7 cellular contexts compared by ENCODE assay signal in genomic region chr4:919007-919680, GRCh38. TPM values are rescaled to one million over a fixed set of nuclear protein-coding genes. Genes with fewer than 3 reads are reported as not detected.
DNase-seq lines count a peak whose midpoint lies in the region; ATAC-seq and TF ChIP-seq lines count a peak whose summit lies in the region.
"Not testable (repeated sequence)": the region's sequence is repeated elsewhere in the genome, so short reads cannot be mapped to it uniquely, and the experiment has no call there.

No MANE protein-coding gene starts in this region.

- H3K4me1 ChIP-seq in GM23338 (ENCODE audit: insufficient read depth); lower lobe of right lung; neuronal stem cell (ENCODE audit: control insufficient read depth in 2 of 2, insufficient read depth in 1 of 2, low read depth in 1 of 2, low read length in 2 of 2): not testable (repeated sequence)

- H3K27me3 ChIP-seq in GM23338 (ENCODE audit: insufficient read depth); lower lobe of right lung (ENCODE audit: low read depth); neuronal stem cell (ENCODE audit: control insufficient read depth in 3 of 3, insufficient read depth in 3 of 3, low read depth in 1 of 3, low read length in 3 of 3): not testable (repeated sequence)

- H3K23ac ChIP-seq in neuronal stem cell (ENCODE audit: low read depth, low read length, poor library complexity), result not testable (repeated sequence)

- H4K20me1 ChIP-seq in GM23338 (replicated peaks; ENCODE audit: insufficient read depth), result peaks cover 47% of the 10 kb centered on the region; the same call in 1 of the 2 replicates

- not testable (repeated sequence) for H2AK5ac ChIP-seq in neuronal stem cell (ENCODE audit: low read depth, low read length)

- H3F3A ChIP-seq in GM23338 (replicated peaks; ENCODE audit: low read depth), result not testable (repeated sequence)

- not testable (repeated sequence) for H2BK120ac ChIP-seq in neuronal stem cell (ENCODE audit: low read depth, low read length)

- DNase-seq in GM23338 (ENCODE audit: low spot score); neuronal stem cell (ENCODE audit: low spot score); stimulated activated effector memory CD8-positive, alpha-beta T cell treated with anti-CD3 and anti-CD28 coated beads, Interleukin-12 subunit alpha, Interleukin-12 subunit beta, amount 100 ng/mL, for 72 hours (ENCODE audit: low spot score in 2 of 2): not testable (repeated sequence)
- peak; percentile 0 for DNase-seq in activated CD4-positive, alpha-beta T cell treated with anti-CD3 and anti-CD28 coated beads for 36 hours
- peak in 1 of 2 donors; percentile 46 for DNase-seq in activated naive CD4-positive, alpha-beta T cell treated with anti-CD3 and anti-CD28 coated beads, Interleukin-2, amount 50 U/mL, for 72 hours (ENCODE audit: low spot score in 2 of 2)
- peak; percentile 9 for DNase-seq in Right ventricle myocardium inferior (ENCODE audit: missing footprints)
- DNase-seq in lower lobe of right lung, result peak; percentile 28

- peaks cover 13% of the 10 kb centered on the region for H3K79me1 ChIP-seq in neuronal stem cell (ENCODE audit: low read depth, low read length)

- not testable (repeated sequence) for H3K9me2 ChIP-seq in GM23338 (ENCODE audit: insufficient read depth)

- H3K36me3 ChIP-seq in GM23338 (ENCODE audit: insufficient read depth); lower lobe of right lung; neuronal stem cell (replicated peaks in 1 of 2; ENCODE audit: control insufficient read depth in 2 of 2, insufficient read depth in 2 of 2, low read length in 2 of 2): not testable (repeated sequence)

- not testable (repeated sequence) for H3K9me3 ChIP-seq in lower lobe of right lung; neuronal stem cell (replicated peaks in 1 of 2; ENCODE audit: control insufficient read depth in 2 of 2, insufficient read depth in 1 of 2, low read depth in 1 of 2, low read length in 2 of 2)

- H3K9me3 Mint-ChIP-seq in GM23338; activated CD4-positive, alpha-beta T cell treated with anti-CD3 and anti-CD28 coated beads for 36 hours (ENCODE audit: low read depth); stimulated activated effector memory CD8-positive, alpha-beta T cell treated with anti-CD3 and anti-CD28 coated beads, Interleukin-12 subunit alpha, Interleukin-12 subunit beta, amount 100 ng/mL, for 72 hours: not testable (repeated sequence)
- peaks cover 8 to 16% of the 10 kb centered on the region in 2 donors for H3K9me3 Mint-ChIP-seq in activated naive CD4-positive, alpha-beta T cell treated with anti-CD3 and anti-CD28 coated beads, Interleukin-2, amount 50 U/mL, for 72 hours

- H3K4me3 Mint-ChIP-seq in GM23338; activated CD4-positive, alpha-beta T cell treated with anti-CD3 and anti-CD28 coated beads for 36 hours; stimulated activated effector memory CD8-positive, alpha-beta T cell treated with anti-CD3 and anti-CD28 coated beads, Interleukin-12 subunit alpha, Interleukin-12 subunit beta, amount 100 ng/mL, for 72 hours: not testable (repeated sequence)

- not testable (repeated sequence) for H2AFZ ChIP-seq in GM23338; neuronal stem cell (ENCODE audit: low read length)

- H3K9ac ChIP-seq in neuronal stem cell (ENCODE audit: low read depth, low read length, poor library complexity), result not testable (repeated sequence)

- H3K4me1 Mint-ChIP-seq in GM23338, result not testable (repeated sequence)
- peaks cover 64% of the 10 kb centered on the region for H3K4me1 Mint-ChIP-seq in activated CD4-positive, alpha-beta T cell treated with anti-CD3 and anti-CD28 coated beads for 36 hours
- H3K4me1 Mint-ChIP-seq in stimulated activated effector memory CD8-positive, alpha-beta T cell treated with anti-CD3 and anti-CD28 coated beads, Interleukin-12 subunit alpha, Interleukin-12 subunit beta, amount 100 ng/mL, for 72 hours, result peaks cover 70% of the 10 kb centered on the region

- H3K4me3 ChIP-seq in GM23338; lower lobe of right lung; neuronal stem cell (ENCODE audit: low read length in 2 of 2): not testable (repeated sequence)

- not testable (repeated sequence) for H3K4me2 ChIP-seq in GM23338; neuronal stem cell (ENCODE audit: insufficient read depth, low read length, poor library complexity, severe bottlenecking)

- peak overlapping the region; percentile 27 for H3K18ac ChIP-seq in neuronal stem cell (ENCODE audit: low read length)

- not testable (repeated sequence) for H3K27ac ChIP-seq in GM23338 (ENCODE audit: low read depth); lower lobe of right lung; neuronal stem cell (replicated peaks; ENCODE audit: low read length)

- intact Hi-C loops in activated CD4-positive, alpha-beta T cell treated with anti-CD3 and anti-CD28 coated beads for 36 hours (cut with DNase I, micrococcal nuclease); Right ventricle myocardium inferior (cut with DNase I); lower lobe of right lung (cut with DNase I): not testable (repeated sequence)

- not testable (repeated sequence) for H4K8ac ChIP-seq in neuronal stem cell (ENCODE audit: low read depth, low read length)

- H3K36me3 Mint-ChIP-seq in GM23338 (ENCODE audit: low read depth), result not testable (repeated sequence)
- H3K36me3 Mint-ChIP-seq in activated CD4-positive, alpha-beta T cell treated with anti-CD3 and anti-CD28 coated beads for 36 hours (ENCODE audit: low read depth), result peaks cover 32% of the 10 kb centered on the region
- peaks cover 9 to 41% of the 10 kb centered on the region in 2 donors for H3K36me3 Mint-ChIP-seq in activated naive CD4-positive, alpha-beta T cell treated with anti-CD3 and anti-CD28 coated beads, Interleukin-2, amount 50 U/mL, for 72 hours
- H3K36me3 Mint-ChIP-seq in stimulated activated effector memory CD8-positive, alpha-beta T cell treated with anti-CD3 and anti-CD28 coated beads, Interleukin-12 subunit alpha, Interleukin-12 subunit beta, amount 100 ng/mL, for 72 hours, result peaks cover 12% of the 10 kb centered on the region

- CTCF ChIA-PET in activated CD4-positive, alpha-beta T cell treated with anti-CD3 and anti-CD28 coated beads for 36 hours (lab: Charles Lee), result not testable (repeated sequence)

- not testable (repeated sequence) for H2BK12ac ChIP-seq in neuronal stem cell (ENCODE audit: low read length)

- ATAC-seq in GM23338; activated CD4-positive, alpha-beta T cell treated with anti-CD3 and anti-CD28 coated beads for 36 hours; activated naive CD4-positive, alpha-beta T cell treated with anti-CD3 and anti-CD28 coated beads, Interleukin-2, amount 50 U/mL, for 72 hours; Right ventricle myocardium inferior; lower lobe of right lung; stimulated activated effector memory CD8-positive, alpha-beta T cell treated with anti-CD3 and anti-CD28 coated beads, Interleukin-12 subunit alpha, Interleukin-12 subunit beta, amount 100 ng/mL, for 72 hours: not testable (repeated sequence)

- H4K91ac ChIP-seq in neuronal stem cell (ENCODE audit: low read depth, low read length, poor library complexity), result not testable (repeated sequence)

- not testable (repeated sequence) for H3K14ac ChIP-seq in neuronal stem cell (ENCODE audit: low read length)

- H2BK5ac ChIP-seq in neuronal stem cell (ENCODE audit: low read length), result peak overlapping the region; percentile 53

- peaks cover 90% of the 10 kb centered on the region for H3K79me2 ChIP-seq in GM23338 (replicated peaks; ENCODE audit: insufficient read depth)

- not testable (repeated sequence) for H2BK15ac ChIP-seq in neuronal stem cell (ENCODE audit: low read length)

- H3K4ac ChIP-seq in neuronal stem cell (ENCODE audit: low read length), result not testable (repeated sequence)

- not testable (repeated sequence) for H3K27me3 Mint-ChIP-seq in GM23338 (ENCODE audit: insufficient read depth, low read depth, poor library complexity); activated CD4-positive, alpha-beta T cell treated with anti-CD3 and anti-CD28 coated beads for 36 hours

- POLR2A ChIA-PET in activated CD4-positive, alpha-beta T cell treated with anti-CD3 and anti-CD28 coated beads for 36 hours (lab: Charles Lee), result not testable (repeated sequence)

- WGBS in neuronal stem cell (ENCODE audit: extremely low coverage in 2 of 2, insufficient read length in 2 of 2, insufficient replicate concordance in 1 of 2), 2 donors, result no CpG with 5 or more reads among the region's 15 CpGs

- 0 out of 2 replicates have a peak overlapping the region, but pooled peaks have one; percentile 0 for H3K27ac Mint-ChIP-seq in GM23338
- not testable (repeated sequence) for H3K27ac Mint-ChIP-seq in activated CD4-positive, alpha-beta T cell treated with anti-CD3 and anti-CD28 coated beads for 36 hours
- peak overlapping the region; percentile 7 to 41 for H3K27ac Mint-ChIP-seq in activated naive CD4-positive, alpha-beta T cell treated with anti-CD3 and anti-CD28 coated beads, Interleukin-2, amount 50 U/mL, for 72 hours
- peak overlapping the region; percentile 45 for H3K27ac Mint-ChIP-seq in stimulated activated effector memory CD8-positive, alpha-beta T cell treated with anti-CD3 and anti-CD28 coated beads, Interleukin-12 subunit alpha, Interleukin-12 subunit beta, amount 100 ng/mL, for 72 hours

- TF ChIP-seq CTCF in GM23338 (conservative IDR thresholded peaks at IDR 0.05; ENCODE audit: low read depth in 2 of 2); lower lobe of right lung (IDR thresholded peaks at IDR 0.05): not testable (repeated sequence)

RNA-seq across cellular contexts. Expression of gene GAK, which starts 13.0 kb away (rescaled TPM):
- total RNA-seq in GM23338 (2014; rRNA removed; shearing (Covaris generic)), result 88.6 and 124 TPM in 2 replicates
- polyA plus RNA-seq in GM23338 (2016; fragmentation: Nextera tagmentation; extraction: Ambion mirVana), result 47.9 and 48.5 TPM in 2 replicates
- 10 to 100 TPM; 82.9 to 88.0 TPM for total RNA-seq in activated CD4-positive, alpha-beta T cell treated with anti-CD3 and anti-CD28 coated beads for 36 hours
- total RNA-seq in activated naive CD4-positive, alpha-beta T cell treated with anti-CD3 and anti-CD28 coated beads, Interleukin-2, amount 50 U/mL, for 72 hours, result 100 to 1,000 TPM; 124 to 171 TPM
- total RNA-seq in Right ventricle myocardium inferior (29.3 TPM), lower lobe of right lung (130 TPM)
- 35.3 TPM for polyA plus RNA-seq in neuronal stem cell (2013, experiment 1 of 2)
- polyA plus RNA-seq in neuronal stem cell (2013, experiment 2 of 2), result 34.3 TPM

RNA-seq across cellular contexts. Expression of gene TMEM175, which starts 13.1 kb away (rescaled TPM):
- total RNA-seq in GM23338 (2014; rRNA removed; shearing (Covaris generic)), result 4.2 and 11.4 TPM in 2 replicates
- polyA plus RNA-seq in GM23338 (2016; fragmentation: Nextera tagmentation; extraction: Ambion mirVana), result 6.5 and 8.0 TPM in 2 replicates
- total RNA-seq in activated CD4-positive, alpha-beta T cell treated with anti-CD3 and anti-CD28 coated beads for 36 hours, result 10 to 100 TPM; 15.2 to 17.3 TPM
- total RNA-seq in activated naive CD4-positive, alpha-beta T cell treated with anti-CD3 and anti-CD28 coated beads, Interleukin-2, amount 50 U/mL, for 72 hours, result 10 to 100 TPM; 12.1 to 13.9 TPM
- total RNA-seq in Right ventricle myocardium inferior (17.4 TPM), lower lobe of right lung (45.3 TPM)
- polyA plus RNA-seq in neuronal stem cell (2013, experiment 1 of 2), result 8.0 TPM
- 7.7 TPM for polyA plus RNA-seq in neuronal stem cell (2013, experiment 2 of 2)

RNA-seq across cellular contexts. Expression of gene DGKQ, which starts 54.2 kb away (rescaled TPM):
- 18.6 and 22.4 TPM in 2 replicates for total RNA-seq in GM23338 (2014; rRNA removed; shearing (Covaris generic))
- 3.4 and 4.0 TPM in 2 replicates for polyA plus RNA-seq in GM23338 (2016; fragmentation: Nextera tagmentation; extraction: Ambion mirVana)
- 10 to 100 TPM in 1 of 2 experiments, 1 to 10 TPM in 1; 9.3 to 11.3 TPM for total RNA-seq in activated CD4-positive, alpha-beta T cell treated with anti-CD3 and anti-CD28 coated beads for 36 hours
- 1 to 10 TPM; 7.8 to 7.9 TPM for total RNA-seq in activated naive CD4-positive, alpha-beta T cell treated with anti-CD3 and anti-CD28 coated beads, Interleukin-2, amount 50 U/mL, for 72 hours
- total RNA-seq in Right ventricle myocardium inferior, result 3.8 TPM
- total RNA-seq in lower lobe of right lung, result 18.8 TPM
- 5.4 TPM for polyA plus RNA-seq in neuronal stem cell (2013, experiment 1 of 2)
- polyA plus RNA-seq in neuronal stem cell (2013, experiment 2 of 2), result 5.2 TPM
